In genomic region chr14:90421001-90421580, GRCh38 we compare ENCODE assay signal across 25 cellular contexts. TPM values are rescaled to one million over a fixed set of nuclear protein-coding genes. Genes with fewer than 3 reads are reported as not detected.
DNase-seq lines count a peak whose midpoint lies in the region; ATAC-seq and TF ChIP-seq lines count a peak whose summit lies in the region.
"Had no signal": no experiment of that assay in that cellular context is flagged by ENCODE, and none has a peak within 500 bp of the region (broad histone marks: within the 10 kb centered on the region; RNA-seq: fewer than 3 reads in every experiment).

No MANE protein-coding gene starts in this region.

- TF ChIP-seq CTCF in endodermal cell (conservative IDR thresholded peaks at IDR 0.05) (no peak), GM13977 (IDR thresholded peaks at IDR 0.05; ENCODE audit: extremely low read depth, insufficient read depth, missing control alignments) (no peak)

- WGBS in endodermal cell (ENCODE audit: insufficient coverage in 1 of 2, insufficient read length in 1 of 2), 2 experiments = 72 to 91% methylated on average over 7 of the region's 7 CpGs

- H3K27ac Mint-ChIP-seq in endodermal cell = no peak overlapping the region
- H3K27ac Mint-ChIP-seq: CD4-positive, alpha-beta T cell; GM23338; HFFc6 had no signal

- no peaks in the 10 kb centered on the region for H3K27me3 ChIP-seq in endodermal cell (ENCODE audit: control insufficient read depth, insufficient read depth, low read length, poor library complexity, severe bottlenecking)
- H3K27me3 ChIP-seq: BLaER1 treated with 17β-estradiol and CSF1 and Interleukin-3, amounts not matched to agents 10 nM and 100 nM had no signal

- peaks cover 4% of the 10 kb centered on the region for H3K9me3 ChIP-seq in endodermal cell (ENCODE audit: control insufficient read depth, low read length)
- H3K9me3 ChIP-seq: HAP-1, SK-N-SH had no signal

- H3K9me3 Mint-ChIP-seq in endodermal cell = peaks cover 7% of the 10 kb centered on the region
- H3K9me3 Mint-ChIP-seq: CD4-positive, alpha-beta T cell; HFFc6 had no signal

- H3K4me1 ChIP-seq in endodermal cell (ENCODE audit: control insufficient read depth, insufficient read depth, low read length) = no peaks in the 10 kb centered on the region

- DNase-seq in COR-L47 (lab: John Stamatoyannopoulos, UW) (peak; percentile 32), NCI-H2227 (lab: John Stamatoyannopoulos, UW; ENCODE audit: unreplicated experiment) (peak; percentile 89), endodermal cell (no peak), posterior vena cava (ENCODE audit: low spot score) (peak; percentile 43), GM13977 (ENCODE audit: low spot score) (no peak)
- DNase-seq: DMS53; HFFc6; Karpas-422; NCI-H1092 treated with DMSO at 0.1 percent for 48 hours; NCI-H1436 treated with DMSO at 0.1 percent for 48 hours; NCI-H2029 treated with DMSO at 0.1 percent for 48 hours; NCI-H345; NCI-H510A treated with DMSO at 0.1 percent for 48 hours; NCI-H774; NK-92 treated with Interleukin-12 subunit alpha and Interleukin-12 subunit beta, amount 100 ng/mL, for 24 hours; PC-3; SK-N-SH; SW 1271 had no signal

- H3K27me3 Mint-ChIP-seq in endodermal cell (ENCODE audit: insufficient read depth) = no peaks in the 10 kb centered on the region
- H3K27me3 Mint-ChIP-seq: CD4-positive, alpha-beta T cell had no signal

- H3K9ac ChIP-seq in endodermal cell (ENCODE audit: extremely low read depth, low read length, poor library complexity, severe bottlenecking) = no peak overlapping the region
- H3K9ac ChIP-seq: BLaER1 treated with 17β-estradiol and CSF1 and Interleukin-3, amounts not matched to agents 10 nM and 100 nM; SK-N-SH had no signal

- H3K36me3 Mint-ChIP-seq in endodermal cell (ENCODE audit: low read depth) = no peaks in the 10 kb centered on the region

- in situ Hi-C loops in GM13977 (cut with MboI; ENCODE audit: low pct_unique_long_range_greater_than_20kb, low sequenced_read_pairs, unreplicated experiment) = no loop called here

- H3K27ac ChIP-seq in endodermal cell (ENCODE audit: low read depth, low read length) = peak overlapping the region; percentile 59
- H3K27ac ChIP-seq: BLaER1 treated with 17β-estradiol and CSF1 and Interleukin-3, amounts not matched to agents 10 nM and 100 nM; HL-60 had no signal

- intact Hi-C loops in posterior vena cava (cut with DNase I) = no loop called here

- H3K4me1 Mint-ChIP-seq in endodermal cell = peaks cover 7% of the 10 kb centered on the region

- ATAC-seq in GM18868 (IDR thresholded peaks at IDR 0.05; ENCODE audit: unreplicated experiment) (no peak), HG03571 (IDR thresholded peaks at IDR 0.05; ENCODE audit: unreplicated experiment) (no peak)
- ATAC-seq: GM23338, PC-3 had no signal

- no peaks in the 10 kb centered on the region for H3K36me3 ChIP-seq in endodermal cell (ENCODE audit: control insufficient read depth, insufficient read depth, low read length)
- H3K36me3 ChIP-seq: BLaER1 treated with 17β-estradiol and CSF1 and Interleukin-3, amounts not matched to agents 10 nM and 100 nM; HAP-1 had no signal

- no peak overlapping the region for H3K4me3 ChIP-seq in endodermal cell (ENCODE audit: low read length)
- H3K4me3 ChIP-seq: BLaER1 treated with 17β-estradiol and CSF1 and Interleukin-3, amounts not matched to agents 10 nM and 100 nM; GM23338; HAP-1 had no signal

- no peak overlapping the region for H3K4me3 Mint-ChIP-seq in endodermal cell
- H3K4me3 Mint-ChIP-seq: CD4-positive, alpha-beta T cell; GM23338; HFFc6 had no signal

RNA-seq across cellular contexts. Expression of gene CALM1, which starts 24.3 kb away (rescaled TPM):
- total RNA-seq in endodermal cell (100 to 1,000 TPM; 423 to 503 TPM), posterior vena cava (100 to 1,000 TPM; 662 to 764 TPM)
- 367 TPM for polyA plus RNA-seq in endodermal cell (2013, experiment 1 of 2)
- 378 TPM for polyA plus RNA-seq in endodermal cell (2013, experiment 2 of 2)

Comparison
In these comparisons a context has a peak if more than half of its experiments do, and no peak if none do; other contexts are left out.
1. DNase-seq: peak in COR-L47 (single experiment), NCI-H2227 (single experiment) and posterior vena cava (single experiment); none in endodermal cell (single experiment) and GM13977 (single experiment).